ENCODE assay signal across 1 cellular context in the genomic region with DNA sequence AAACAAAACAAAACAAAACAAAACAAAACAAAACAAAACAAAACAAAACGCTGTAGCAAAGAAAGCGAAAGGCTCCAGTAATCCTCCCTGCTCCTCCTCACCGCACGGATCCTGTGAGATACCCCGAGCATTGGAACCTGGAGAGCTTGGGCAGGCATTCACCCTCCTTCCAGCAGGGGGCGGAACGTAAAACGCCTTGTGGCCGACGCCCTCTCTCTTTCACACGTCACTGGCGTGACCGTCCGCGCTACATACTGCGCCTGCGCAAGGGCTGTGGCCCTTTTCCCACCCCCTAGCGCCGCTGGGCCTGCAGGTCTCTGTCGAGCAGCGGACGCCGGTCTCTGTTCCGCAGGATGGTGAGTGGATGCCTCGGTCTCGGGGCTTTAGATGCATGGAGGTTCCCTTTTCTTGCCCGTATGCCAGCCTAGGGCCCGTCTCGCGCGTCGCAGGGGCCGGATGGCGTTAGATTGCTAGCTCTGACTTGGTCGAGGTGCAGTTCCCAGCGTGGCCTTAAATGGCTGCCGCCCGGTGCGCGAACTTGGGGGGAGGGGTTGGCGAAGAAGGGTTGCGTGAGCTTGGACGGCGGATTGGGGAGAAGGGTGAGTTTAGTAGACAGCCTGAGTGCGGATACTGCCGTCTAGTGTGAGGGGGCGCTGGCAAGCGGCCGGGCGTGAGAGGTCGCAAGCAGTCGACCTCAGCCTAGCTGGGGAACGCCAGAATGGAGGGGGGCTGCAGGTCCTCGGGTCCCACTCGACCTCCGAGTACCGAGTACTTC.
TF ChIP-seq lines count a peak whose summit lies in the region.

A gene (plus strand): TSS at position 279 of the 775 bp plus-strand sequence. CDS start 75 bp downstream, at position 354.

TF ChIP-seq in K562, 482 proteins besides CTCF, POLR2A, EP300 and RAD21 (continued from another document):
- TF ChIP-seq, protein P1, sequence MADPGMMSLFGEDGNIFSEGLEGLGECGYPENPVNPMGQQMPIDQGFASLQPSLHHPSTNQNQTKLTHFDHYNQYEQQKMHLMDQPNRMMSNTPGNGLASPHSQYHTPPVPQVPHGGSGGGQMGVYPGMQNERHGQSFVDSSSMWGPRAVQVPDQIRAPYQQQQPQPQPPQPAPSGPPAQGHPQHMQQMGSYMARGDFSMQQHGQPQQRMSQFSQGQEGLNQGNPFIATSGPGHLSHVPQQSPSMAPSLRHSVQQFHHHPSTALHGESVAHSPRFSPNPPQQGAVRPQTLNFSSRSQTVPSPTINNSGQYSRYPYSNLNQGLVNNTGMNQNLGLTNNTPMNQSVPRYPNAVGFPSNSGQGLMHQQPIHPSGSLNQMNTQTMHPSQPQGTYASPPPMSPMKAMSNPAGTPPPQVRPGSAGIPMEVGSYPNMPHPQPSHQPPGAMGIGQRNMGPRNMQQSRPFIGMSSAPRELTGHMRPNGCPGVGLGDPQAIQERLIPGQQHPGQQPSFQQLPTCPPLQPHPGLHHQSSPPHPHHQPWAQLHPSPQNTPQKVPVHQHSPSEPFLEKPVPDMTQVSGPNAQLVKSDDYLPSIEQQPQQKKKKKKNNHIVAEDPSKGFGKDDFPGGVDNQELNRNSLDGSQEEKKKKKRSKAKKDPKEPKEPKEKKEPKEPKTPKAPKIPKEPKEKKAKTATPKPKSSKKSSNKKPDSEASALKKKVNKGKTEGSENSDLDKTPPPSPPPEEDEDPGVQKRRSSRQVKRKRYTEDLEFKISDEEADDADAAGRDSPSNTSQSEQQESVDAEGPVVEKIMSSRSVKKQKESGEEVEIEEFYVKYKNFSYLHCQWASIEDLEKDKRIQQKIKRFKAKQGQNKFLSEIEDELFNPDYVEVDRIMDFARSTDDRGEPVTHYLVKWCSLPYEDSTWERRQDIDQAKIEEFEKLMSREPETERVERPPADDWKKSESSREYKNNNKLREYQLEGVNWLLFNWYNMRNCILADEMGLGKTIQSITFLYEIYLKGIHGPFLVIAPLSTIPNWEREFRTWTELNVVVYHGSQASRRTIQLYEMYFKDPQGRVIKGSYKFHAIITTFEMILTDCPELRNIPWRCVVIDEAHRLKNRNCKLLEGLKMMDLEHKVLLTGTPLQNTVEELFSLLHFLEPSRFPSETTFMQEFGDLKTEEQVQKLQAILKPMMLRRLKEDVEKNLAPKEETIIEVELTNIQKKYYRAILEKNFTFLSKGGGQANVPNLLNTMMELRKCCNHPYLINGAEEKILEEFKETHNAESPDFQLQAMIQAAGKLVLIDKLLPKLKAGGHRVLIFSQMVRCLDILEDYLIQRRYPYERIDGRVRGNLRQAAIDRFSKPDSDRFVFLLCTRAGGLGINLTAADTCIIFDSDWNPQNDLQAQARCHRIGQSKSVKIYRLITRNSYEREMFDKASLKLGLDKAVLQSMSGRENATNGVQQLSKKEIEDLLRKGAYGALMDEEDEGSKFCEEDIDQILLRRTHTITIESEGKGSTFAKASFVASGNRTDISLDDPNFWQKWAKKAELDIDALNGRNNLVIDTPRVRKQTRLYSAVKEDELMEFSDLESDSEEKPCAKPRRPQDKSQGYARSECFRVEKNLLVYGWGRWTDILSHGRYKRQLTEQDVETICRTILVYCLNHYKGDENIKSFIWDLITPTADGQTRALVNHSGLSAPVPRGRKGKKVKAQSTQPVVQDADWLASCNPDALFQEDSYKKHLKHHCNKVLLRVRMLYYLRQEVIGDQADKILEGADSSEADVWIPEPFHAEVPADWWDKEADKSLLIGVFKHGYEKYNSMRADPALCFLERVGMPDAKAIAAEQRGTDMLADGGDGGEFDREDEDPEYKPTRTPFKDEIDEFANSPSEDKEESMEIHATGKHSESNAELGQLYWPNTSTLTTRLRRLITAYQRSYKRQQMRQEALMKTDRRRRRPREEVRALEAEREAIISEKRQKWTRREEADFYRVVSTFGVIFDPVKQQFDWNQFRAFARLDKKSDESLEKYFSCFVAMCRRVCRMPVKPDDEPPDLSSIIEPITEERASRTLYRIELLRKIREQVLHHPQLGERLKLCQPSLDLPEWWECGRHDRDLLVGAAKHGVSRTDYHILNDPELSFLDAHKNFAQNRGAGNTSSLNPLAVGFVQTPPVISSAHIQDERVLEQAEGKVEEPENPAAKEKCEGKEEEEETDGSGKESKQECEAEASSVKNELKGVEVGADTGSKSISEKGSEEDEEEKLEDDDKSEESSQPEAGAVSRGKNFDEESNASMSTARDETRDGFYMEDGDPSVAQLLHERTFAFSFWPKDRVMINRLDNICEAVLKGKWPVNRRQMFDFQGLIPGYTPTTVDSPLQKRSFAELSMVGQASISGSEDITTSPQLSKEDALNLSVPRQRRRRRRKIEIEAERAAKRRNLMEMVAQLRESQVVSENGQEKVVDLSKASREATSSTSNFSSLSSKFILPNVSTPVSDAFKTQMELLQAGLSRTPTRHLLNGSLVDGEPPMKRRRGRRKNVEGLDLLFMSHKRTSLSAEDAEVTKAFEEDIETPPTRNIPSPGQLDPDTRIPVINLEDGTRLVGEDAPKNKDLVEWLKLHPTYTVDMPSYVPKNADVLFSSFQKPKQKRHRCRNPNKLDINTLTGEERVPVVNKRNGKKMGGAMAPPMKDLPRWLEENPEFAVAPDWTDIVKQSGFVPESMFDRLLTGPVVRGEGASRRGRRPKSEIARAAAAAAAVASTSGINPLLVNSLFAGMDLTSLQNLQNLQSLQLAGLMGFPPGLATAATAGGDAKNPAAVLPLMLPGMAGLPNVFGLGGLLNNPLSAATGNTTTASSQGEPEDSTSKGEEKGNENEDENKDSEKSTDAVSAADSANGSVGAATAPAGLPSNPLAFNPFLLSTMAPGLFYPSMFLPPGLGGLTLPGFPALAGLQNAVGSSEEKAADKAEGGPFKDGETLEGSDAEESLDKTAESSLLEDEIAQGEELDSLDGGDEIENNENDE (IDR thresholded peaks at IDR 0.05; ENCODE audit: low read depth, low read length): peak; percentile 81
- TF ChIP-seq HSF4 (CRISPR knock-in tag; IDR thresholded peaks at IDR 0.05; ENCODE audit: borderline replicate concordance) (no peak), JUN (IDR thresholded peaks at IDR 0.05; ENCODE audit: borderline replicate concordance, low read depth, low read length) (peak; percentile 66), JUN (CRISPR knock-in tag; IDR thresholded peaks at IDR 0.05; ENCODE audit: borderline replicate concordance) (peak; percentile 83; the same call in 1 of the 2 replicates), HDAC6 (IDR thresholded peaks at IDR 0.05; ENCODE audit: low read depth, low read length) (no peak; the same call in 1 of the 2 replicates), CBX1 (IDR thresholded peaks at IDR 0.05; ENCODE audit: low read depth) (peak; percentile 98), THRAP3 (IDR thresholded peaks at IDR 0.05; ENCODE audit: borderline replicate concordance) (no peak; the same call in 1 of the 2 replicates), SNIP1 (IDR thresholded peaks at IDR 0.05; ENCODE audit: low read depth) (no peak), NR3C1 (CRISPR knock-in tag; IDR thresholded peaks at IDR 0.05) (no peak), PRMT5 (CRISPR knock-in tag; IDR thresholded peaks at IDR 0.05) (no peak), NCOR1 (IDR thresholded peaks at IDR 0.05) (no peak; the same call in 1 of the 2 replicates), TCF3 (CRISPR knock-in tag; IDR thresholded peaks at IDR 0.05) (peak; percentile 50; the same call in 1 of the 2 replicates), HMG20A (CRISPR knock-in tag; conservative IDR thresholded peaks at IDR 0.05) (no peak), BRD4 (IDR thresholded peaks at IDR 0.05) (peak; percentile 100), ETV5 (CRISPR knock-in tag; IDR thresholded peaks at IDR 0.05; ENCODE audit: low read depth) (peak; percentile 59), PCBP1 (IDR thresholded peaks at IDR 0.05; ENCODE audit: low read depth, low read length, poor library complexity, severe bottlenecking) (peak; percentile 90)
- TF ChIP-seq, protein P2, sequence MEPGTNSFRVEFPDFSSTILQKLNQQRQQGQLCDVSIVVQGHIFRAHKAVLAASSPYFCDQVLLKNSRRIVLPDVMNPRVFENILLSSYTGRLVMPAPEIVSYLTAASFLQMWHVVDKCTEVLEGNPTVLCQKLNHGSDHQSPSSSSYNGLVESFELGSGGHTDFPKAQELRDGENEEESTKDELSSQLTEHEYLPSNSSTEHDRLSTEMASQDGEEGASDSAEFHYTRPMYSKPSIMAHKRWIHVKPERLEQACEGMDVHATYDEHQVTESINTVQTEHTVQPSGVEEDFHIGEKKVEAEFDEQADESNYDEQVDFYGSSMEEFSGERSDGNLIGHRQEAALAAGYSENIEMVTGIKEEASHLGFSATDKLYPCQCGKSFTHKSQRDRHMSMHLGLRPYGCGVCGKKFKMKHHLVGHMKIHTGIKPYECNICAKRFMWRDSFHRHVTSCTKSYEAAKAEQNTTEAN (CRISPR knock-in tag; IDR thresholded peaks at IDR 0.05): no peak
- TF ChIP-seq, protein P3, sequence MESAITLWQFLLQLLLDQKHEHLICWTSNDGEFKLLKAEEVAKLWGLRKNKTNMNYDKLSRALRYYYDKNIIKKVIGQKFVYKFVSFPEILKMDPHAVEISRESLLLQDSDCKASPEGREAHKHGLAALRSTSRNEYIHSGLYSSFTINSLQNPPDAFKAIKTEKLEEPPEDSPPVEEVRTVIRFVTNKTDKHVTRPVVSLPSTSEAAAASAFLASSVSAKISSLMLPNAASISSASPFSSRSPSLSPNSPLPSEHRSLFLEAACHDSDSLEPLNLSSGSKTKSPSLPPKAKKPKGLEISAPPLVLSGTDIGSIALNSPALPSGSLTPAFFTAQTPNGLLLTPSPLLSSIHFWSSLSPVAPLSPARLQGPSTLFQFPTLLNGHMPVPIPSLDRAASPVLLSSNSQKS (CRISPR knock-in tag; IDR thresholded peaks at IDR 0.05): no peak; the same call in 1 of the 2 replicates
- TF ChIP-seq, protein P4, sequence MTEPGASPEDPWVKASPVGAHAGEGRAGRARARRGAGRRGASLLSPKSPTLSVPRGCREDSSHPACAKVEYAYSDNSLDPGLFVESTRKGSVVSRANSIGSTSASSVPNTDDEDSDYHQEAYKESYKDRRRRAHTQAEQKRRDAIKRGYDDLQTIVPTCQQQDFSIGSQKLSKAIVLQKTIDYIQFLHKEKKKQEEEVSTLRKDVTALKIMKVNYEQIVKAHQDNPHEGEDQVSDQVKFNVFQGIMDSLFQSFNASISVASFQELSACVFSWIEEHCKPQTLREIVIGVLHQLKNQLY (CRISPR knock-in tag; conservative IDR thresholded peaks at IDR 0.05): peak in 1 of 2 experiments; percentile 92; a peak in 2 of 4 replicates
- TF ChIP-seq, protein P5, sequence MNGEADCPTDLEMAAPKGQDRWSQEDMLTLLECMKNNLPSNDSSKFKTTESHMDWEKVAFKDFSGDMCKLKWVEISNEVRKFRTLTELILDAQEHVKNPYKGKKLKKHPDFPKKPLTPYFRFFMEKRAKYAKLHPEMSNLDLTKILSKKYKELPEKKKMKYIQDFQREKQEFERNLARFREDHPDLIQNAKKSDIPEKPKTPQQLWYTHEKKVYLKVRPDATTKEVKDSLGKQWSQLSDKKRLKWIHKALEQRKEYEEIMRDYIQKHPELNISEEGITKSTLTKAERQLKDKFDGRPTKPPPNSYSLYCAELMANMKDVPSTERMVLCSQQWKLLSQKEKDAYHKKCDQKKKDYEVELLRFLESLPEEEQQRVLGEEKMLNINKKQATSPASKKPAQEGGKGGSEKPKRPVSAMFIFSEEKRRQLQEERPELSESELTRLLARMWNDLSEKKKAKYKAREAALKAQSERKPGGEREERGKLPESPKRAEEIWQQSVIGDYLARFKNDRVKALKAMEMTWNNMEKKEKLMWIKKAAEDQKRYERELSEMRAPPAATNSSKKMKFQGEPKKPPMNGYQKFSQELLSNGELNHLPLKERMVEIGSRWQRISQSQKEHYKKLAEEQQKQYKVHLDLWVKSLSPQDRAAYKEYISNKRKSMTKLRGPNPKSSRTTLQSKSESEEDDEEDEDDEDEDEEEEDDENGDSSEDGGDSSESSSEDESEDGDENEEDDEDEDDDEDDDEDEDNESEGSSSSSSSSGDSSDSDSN (IDR thresholded peaks at IDR 0.05; ENCODE audit: borderline replicate concordance in 1 of 2, low read depth in 2 of 2, low read length in 2 of 2): no peak
- TF ChIP-seq, protein P6, sequence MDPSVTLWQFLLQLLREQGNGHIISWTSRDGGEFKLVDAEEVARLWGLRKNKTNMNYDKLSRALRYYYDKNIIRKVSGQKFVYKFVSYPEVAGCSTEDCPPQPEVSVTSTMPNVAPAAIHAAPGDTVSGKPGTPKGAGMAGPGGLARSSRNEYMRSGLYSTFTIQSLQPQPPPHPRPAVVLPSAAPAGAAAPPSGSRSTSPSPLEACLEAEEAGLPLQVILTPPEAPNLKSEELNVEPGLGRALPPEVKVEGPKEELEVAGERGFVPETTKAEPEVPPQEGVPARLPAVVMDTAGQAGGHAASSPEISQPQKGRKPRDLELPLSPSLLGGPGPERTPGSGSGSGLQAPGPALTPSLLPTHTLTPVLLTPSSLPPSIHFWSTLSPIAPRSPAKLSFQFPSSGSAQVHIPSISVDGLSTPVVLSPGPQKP (CRISPR knock-in tag; IDR thresholded peaks at IDR 0.05): no peak
- TF ChIP-seq, protein P7, sequence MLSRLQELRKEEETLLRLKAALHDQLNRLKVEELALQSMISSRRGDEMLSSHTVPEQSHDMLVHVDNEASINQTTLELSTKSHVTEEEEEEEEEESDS (CRISPR knock-in tag; IDR thresholded peaks at IDR 0.05): no peak
- TF ChIP-seq, protein P8, sequence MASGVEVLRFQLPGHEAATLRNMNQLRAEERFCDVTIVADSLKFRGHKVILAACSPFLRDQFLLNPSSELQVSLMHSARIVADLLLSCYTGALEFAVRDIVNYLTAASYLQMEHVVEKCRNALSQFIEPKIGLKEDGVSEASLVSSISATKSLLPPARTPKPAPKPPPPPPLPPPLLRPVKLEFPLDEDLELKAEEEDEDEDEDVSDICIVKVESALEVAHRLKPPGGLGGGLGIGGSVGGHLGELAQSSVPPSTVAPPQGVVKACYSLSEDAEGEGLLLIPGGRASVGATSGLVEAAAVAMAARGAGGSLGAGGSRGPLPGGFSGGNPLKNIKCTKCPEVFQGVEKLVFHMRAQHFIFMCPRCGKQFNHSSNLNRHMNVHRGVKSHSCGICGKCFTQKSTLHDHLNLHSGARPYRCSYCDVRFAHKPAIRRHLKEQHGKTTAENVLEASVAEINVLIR (CRISPR knock-in tag; IDR thresholded peaks at IDR 0.05): peak; percentile 89
- TF ChIP-seq, protein P9, sequence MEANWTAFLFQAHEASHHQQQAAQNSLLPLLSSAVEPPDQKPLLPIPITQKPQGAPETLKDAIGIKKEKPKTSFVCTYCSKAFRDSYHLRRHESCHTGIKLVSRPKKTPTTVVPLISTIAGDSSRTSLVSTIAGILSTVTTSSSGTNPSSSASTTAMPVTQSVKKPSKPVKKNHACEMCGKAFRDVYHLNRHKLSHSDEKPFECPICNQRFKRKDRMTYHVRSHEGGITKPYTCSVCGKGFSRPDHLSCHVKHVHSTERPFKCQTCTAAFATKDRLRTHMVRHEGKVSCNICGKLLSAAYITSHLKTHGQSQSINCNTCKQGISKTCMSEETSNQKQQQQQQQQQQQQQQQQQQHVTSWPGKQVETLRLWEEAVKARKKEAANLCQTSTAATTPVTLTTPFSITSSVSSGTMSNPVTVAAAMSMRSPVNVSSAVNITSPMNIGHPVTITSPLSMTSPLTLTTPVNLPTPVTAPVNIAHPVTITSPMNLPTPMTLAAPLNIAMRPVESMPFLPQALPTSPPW (CRISPR knock-in tag; IDR thresholded peaks at IDR 0.05): peak; percentile 85
- TF ChIP-seq, protein P10, sequence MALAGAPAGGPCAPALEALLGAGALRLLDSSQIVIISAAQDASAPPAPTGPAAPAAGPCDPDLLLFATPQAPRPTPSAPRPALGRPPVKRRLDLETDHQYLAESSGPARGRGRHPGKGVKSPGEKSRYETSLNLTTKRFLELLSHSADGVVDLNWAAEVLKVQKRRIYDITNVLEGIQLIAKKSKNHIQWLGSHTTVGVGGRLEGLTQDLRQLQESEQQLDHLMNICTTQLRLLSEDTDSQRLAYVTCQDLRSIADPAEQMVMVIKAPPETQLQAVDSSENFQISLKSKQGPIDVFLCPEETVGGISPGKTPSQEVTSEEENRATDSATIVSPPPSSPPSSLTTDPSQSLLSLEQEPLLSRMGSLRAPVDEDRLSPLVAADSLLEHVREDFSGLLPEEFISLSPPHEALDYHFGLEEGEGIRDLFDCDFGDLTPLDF (CRISPR knock-in tag; IDR thresholded peaks at IDR 0.05): peak; percentile 90
